ENCODE assay signal across 8 cellular contexts in genomic region chr1:113389953-113390834, GRCh38. TPM values are rescaled to one million over a fixed set of nuclear protein-coding genes. Genes with fewer than 3 reads are reported as not detected.
DNase-seq lines count a peak whose midpoint lies in the region; ATAC-seq and TF ChIP-seq lines count a peak whose summit lies in the region.

TSS of gene MAGI3 (plus strand) at chr1:113390515. CDS start at chr1:113391034, 519 bp downstream.

- DNase-seq in D341Med (ENCODE audit: low spot score): peak; percentile 94
- DNase-seq in HuH-7.5 (ENCODE audit: low spot score): peak; percentile 68
- peak; percentile 64 for DNase-seq in OCI-M2 (lab: John Stamatoyannopoulos, UW; ENCODE audit: unreplicated experiment)
- DNase-seq in activated T-cell treated with anti-CD3 and anti-CD28 coated beads, Interleukin-2, amount 50 U/mL, for 1 hour: peak; percentile 94
- DNase-seq in epithelial cell of proximal tubule (ENCODE audit: low read depth): peak; percentile 75
- peak; percentile 97 for DNase-seq in mucosa of gallbladder (ENCODE audit: low spot score)
- DNase-seq in stimulated activated CD8-positive, alpha-beta memory T cell treated with anti-CD3 and anti-CD28 coated beads, Interleukin-4, amount 100 ng/mL, for 24 hours (ENCODE audit: low read depth): peak; percentile 91

- TF ChIP-seq CTCF in epithelial cell of proximal tubule (conservative IDR thresholded peaks at IDR 0.05; ENCODE audit: low read depth, low read length): no peak

- ATAC-seq in GM21528 (IDR thresholded peaks at IDR 0.05; ENCODE audit: low FRiP score, unreplicated experiment): peak; percentile 99

- peak within 1 kb of the TSS; percentile 89 for H3K4me3 ChIP-seq in epithelial cell of proximal tubule (ENCODE audit: low read depth, low read length)

RNA-seq across cellular contexts. Expression of gene MAGI3, which starts in this region (rescaled TPM):
- total RNA-seq in epithelial cell of proximal tubule (5.4 and 7.0 TPM in 2 replicates), mucosa of gallbladder (22.3 TPM)

Comparison
In these comparisons a context has a peak if more than half of its experiments do, and no peak if none do; other contexts are left out.
1. Peak in every context shown above with its lines: DNase-seq, ATAC-seq and H3K4me3 ChIP-seq.